ENCODE assay signal across 26 cellular contexts in genomic region chr10:122252805-122253204, GRCh38. TPM values are rescaled to one million over a fixed set of nuclear protein-coding genes. Genes with fewer than 3 reads are reported as not detected.
DNase-seq lines count a peak whose midpoint lies in the region; ATAC-seq and TF ChIP-seq lines count a peak whose summit lies in the region.
"Had no signal": no experiment of that assay in that cellular context is flagged by ENCODE, and none has a peak within 500 bp of the region (broad histone marks: within the 10 kb centered on the region; RNA-seq: fewer than 3 reads in every experiment).

No MANE protein-coding gene starts in this region.

- ATAC-seq in HG03378 (IDR thresholded peaks at IDR 0.05; ENCODE audit: unreplicated experiment) (no peak), HG03520 (IDR thresholded peaks at IDR 0.05; ENCODE audit: unreplicated experiment) (no peak)
- ATAC-seq: HCT116; naive thymus-derived CD4-positive, alpha-beta T cell; PC-3 had no signal

- TF ChIP-seq CTCF in sigmoid colon (IDR thresholded peaks at IDR 0.05) = no peak

- H3K9me3 ChIP-seq in sigmoid colon = no peaks in the 10 kb centered on the region
- H3K9me3 ChIP-seq: Caco-2, heart right ventricle had no signal

- intact Hi-C loops in sigmoid colon (cut with DNase I) = no loop called here

- H3K4me1 ChIP-seq in sigmoid colon = peaks cover 0 to 22% (median 11%) of the 10 kb centered on the region in 4 donors
- H3K4me1 ChIP-seq: Caco-2 had no signal

- no peak for TF ChIP-seq POLR2A in sigmoid colon (IDR thresholded peaks at IDR 0.05)

- peaks cover 13 to 68% (median 17%) of the 10 kb centered on the region in 4 donors for H3K36me3 ChIP-seq in sigmoid colon
- H3K36me3 ChIP-seq: WERI-Rb-1 had no signal

- peak in 2 of 4 donors; percentile 43 to 89 for TF ChIP-seq EP300 in sigmoid colon (IDR thresholded peaks at IDR 0.05)

- no peaks in the 10 kb centered on the region for H3K27me3 ChIP-seq in sigmoid colon
- H3K27me3 ChIP-seq: heart right ventricle had no signal

- peak overlapping the region in 3 of 4 donors; percentile 43 to 67 (median 54) for H3K27ac ChIP-seq in sigmoid colon
- H3K27ac ChIP-seq: C4-2B, WERI-Rb-1 had no signal

- no peak overlapping the region for H3K4me3 ChIP-seq in sigmoid colon
- H3K4me3 ChIP-seq: heart right ventricle, smooth muscle cell had no signal

- 44 to 70% methylated on average over 3 of the region's 3 CpGs for WGBS in sigmoid colon, 2 donors

- peak; percentile 11 for DNase-seq in HK-2 (ENCODE audit: unreplicated experiment)
- peak; percentile 80 for DNase-seq in amniotic epithelial cell (ENCODE audit: low read depth)
- DNase-seq in left kidney (ENCODE audit: low read depth, low spot score) = peak; percentile 17
- DNase-seq in sigmoid colon = peak; percentile 72
- no peak for DNase-seq in NCI-H1930 (lab: John Stamatoyannopoulos, UW)
- DNase-seq: activated CD4-positive, alpha-beta T cell treated with anti-CD3 and anti-CD28 coated beads, Interleukin-2, amount 10 ng/mL, durations not matched to agents 7 days and 5 days; activated T-cell treated with anti-CD3 and anti-CD28 coated beads, Interleukin-2, amount 50 U/mL, for 48 hours; Caco-2; DMS79 treated with DMSO at 0.1 percent for 48 hours; effector CD4-positive, alpha-beta T cell; heart right ventricle; naive thymus-derived CD4-positive, alpha-beta T cell; NCI-H146; NCI-H510A treated with DMSO at 0.1 percent for 48 hours; NK-92 treated with Interleukin-12 subunit alpha and Interleukin-12 subunit beta, amount 100 ng/mL, for 24 hours; nucleus accumbens; PC-3; Right ventricle myocardium superior; substantia nigra; WERI-Rb-1 had no signal

RNA-seq across cellular contexts. Expression of gene BTBD16, which starts 18.3 kb away (rescaled TPM):
- total RNA-seq in sigmoid colon = under 1 TPM in 2 of 4 donors, not detected in 2; 0.54 to 0.55 TPM
- under 1 TPM in 1 of 3 donors, not detected in 2; 0.12 TPM for polyA plus RNA-seq in sigmoid colon
- total RNA-seq: activated CD4-positive, alpha-beta T cell treated with anti-CD3 and anti-CD28 coated beads, Interleukin-2, amount 10 ng/mL, durations not matched to agents 7 days and 5 days; Caco-2; naive thymus-derived CD4-positive, alpha-beta T cell; PC-3; pulmonary artery endothelial cell; Right ventricle myocardium superior; smooth muscle cell had no signal
- polyA plus RNA-seq: naive thymus-derived CD4-positive, alpha-beta T cell; smooth muscle cell had no signal

Comparison
In these comparisons a context has a peak if more than half of its experiments do, and no peak if none do; other contexts are left out.
1. DNase-seq: peak in HK-2 (single experiment), amniotic epithelial cell (single experiment), left kidney (single experiment) and sigmoid colon (single experiment); none in NCI-H1930 (0 of 2).